In genomic region chr14:59657769-59658168, GRCh38 we compare ENCODE assay signal across 26 cellular contexts.
"Had no signal": no experiment of that assay in that cellular context is flagged by ENCODE, and none has a peak within 500 bp of the region (broad histone marks: within the 10 kb centered on the region; RNA-seq: fewer than 3 reads in every experiment).

No MANE protein-coding gene starts in this region.

- H3K4me1 ChIP-seq: esophagus squamous epithelium, heart right ventricle, lower lobe of right lung, prostate gland, right atrium auricular region, spleen, transverse colon, upper lobe of right lung, uterus had no signal

- DNase-seq: dermis blood vessel endothelial cell; effector memory CD4-positive, alpha-beta T cell; erythroblast; esophagus squamous epithelium; foreskin melanocyte; glutamatergic neuron; heart right ventricle; hippocampal formation; immature natural killer cell; islet precursor cell; left ventricle myocardium superior; lower lobe of right lung; naive thymus-derived CD8-positive, alpha-beta T cell; nephron progenitor cell; nucleus accumbens; spleen; stimulated activated CD4-positive, alpha-beta T cell treated with anti-CD3 and anti-CD28 coated beads, Interleukin-4, amount 100 ng/mL, for 4 hours; stimulated activated naive B cell treated with anti-CD40 and anti-IgM and Interleukin-4, amounts not matched to agents 10 μg/mL and 1 μg/mL and 100 μg/mL, for 72 hours; transverse colon; upper lobe of right lung; uterus had no signal

- H3K27me3 ChIP-seq: esophagus squamous epithelium, heart right ventricle, right atrium auricular region, spleen, transverse colon, upper lobe of right lung, uterus had no signal

- H3K27ac ChIP-seq: coronary artery, esophagus squamous epithelium, heart right ventricle, lower lobe of right lung, prostate gland, right atrium auricular region, skin epidermis, spleen, thoracic aorta, transverse colon, upper lobe of right lung, uterus had no signal

- ATAC-seq: heart right ventricle; left ventricle myocardium superior; lower lobe of right lung; naive thymus-derived CD8-positive, alpha-beta T cell; stimulated activated naive B cell treated with anti-CD40 and anti-IgM and Interleukin-4, amounts not matched to agents 10 μg/mL and 1 μg/mL and 100 μg/mL, for 72 hours; upper lobe of right lung had no signal

- H3K9me3 ChIP-seq: prostate gland had no signal

- H3K4me3 ChIP-seq: coronary artery, esophagus squamous epithelium, heart right ventricle, lower lobe of right lung, prostate gland, right atrium auricular region, skin epidermis, spleen, thoracic aorta, transverse colon, upper lobe of right lung, uterus had no signal

- H3K36me3 ChIP-seq: esophagus squamous epithelium, heart right ventricle, lower lobe of right lung, prostate gland, right atrium auricular region, spleen, thoracic aorta, transverse colon, upper lobe of right lung, uterus had no signal
